ENCODE assay signal across 13 cellular contexts in genomic region chr11:122186439-122187080, GRCh38.
DNase-seq lines count a peak whose midpoint lies in the region; ATAC-seq, FAIRE-seq and TF ChIP-seq lines count a peak whose summit lies in the region.
"Had no signal": no experiment of that assay in that cellular context is flagged by ENCODE, and none has a peak within 500 bp of the region (broad histone marks: within the 10 kb centered on the region; RNA-seq: fewer than 3 reads in every experiment).

No MANE protein-coding gene starts in this region.

- H3K36me3 Mint-ChIP-seq in WTC11: no peaks in the 10 kb centered on the region
- H3K36me3 Mint-ChIP-seq: CD8-positive, alpha-beta T cell had no signal

- DNase-seq in AG04449 (ENCODE audit: low read depth, low spot score) (peak; percentile 95), HTR-8/SVneo (ENCODE audit: insufficient read length, low spot score) (peak; percentile 41), astrocyte of the hippocampus (ENCODE audit: low read depth, low spot score) (peak; percentile 74), kidney glomerular epithelial cell (lab: John Stamatoyannopoulos, UW) (peak; percentile 23), NCI-H2029 (lab: John Stamatoyannopoulos, UW) (no peak), WTC11 (ENCODE audit: low spot score) (no peak), D721Med (ENCODE audit: insufficient read length, low spot score) (no peak), NCI-H1048 (lab: John Stamatoyannopoulos, UW) (no peak)
- DNase-seq: activated T-cell treated with anti-CD3 and anti-CD28 coated beads, Interleukin-2, amount 50 U/mL, for 4 hours; CD8-positive, alpha-beta T cell; kidney; NCI-H2227 treated with DMSO at 0.1 percent for 48 hours; T-helper 2 cell had no signal

- ATAC-seq in WTC11: no peak
- ATAC-seq: activated T-cell treated with anti-CD3 and anti-CD28 coated beads, Interleukin-2, amount 50 U/mL, for 4 hours; CD8-positive, alpha-beta T cell had no signal

- no peaks in the 10 kb centered on the region for H3K4me1 Mint-ChIP-seq in WTC11

- no peaks in the 10 kb centered on the region for H3K9me3 Mint-ChIP-seq in WTC11
- H3K9me3 Mint-ChIP-seq: activated T-cell treated with anti-CD3 and anti-CD28 coated beads, Interleukin-2, amount 50 U/mL, for 4 hours; CD8-positive, alpha-beta T cell had no signal

- no peak overlapping the region for H3K4me3 ChIP-seq in AG04449 (ENCODE audit: low read depth, low read length)

- peak; percentile 92 for FAIRE-seq in HTR-8/SVneo (lab: Jason Lieb, UNC)
- FAIRE-seq in D721Med (lab: Jason Lieb, UNC): no peak
- FAIRE-seq: kidney had no signal

- H3K27ac Mint-ChIP-seq in WTC11: no peak overlapping the region
- H3K27ac Mint-ChIP-seq: CD8-positive, alpha-beta T cell had no signal

- no peak overlapping the region for H3K4me3 Mint-ChIP-seq in WTC11
- H3K4me3 Mint-ChIP-seq: activated T-cell treated with anti-CD3 and anti-CD28 coated beads, Interleukin-2, amount 50 U/mL, for 4 hours; CD8-positive, alpha-beta T cell had no signal

- POLR2A ChIA-PET in AG04449 (lab: Yijun Ruan, JAX) (interaction anchor here (1.0 to 1.4 kb wide), 4 partner anchors 8 to 86 kb away, joined by 3 to 4 read pairs (median 3); no protein-coding TSS in a partner anchor), WTC11 (lab: Charles Lee) (interaction anchor here (0.6 kb wide), 1 partner anchor 732 kb away, joined by 3 read pairs; no protein-coding TSS in a partner anchor)

- H3K27me3 Mint-ChIP-seq in WTC11 (ENCODE audit: low read depth): no peaks in the 10 kb centered on the region

- CTCF ChIA-PET in AG04449 (lab: Yijun Ruan, JAX): interaction anchor here (1.3 to 3.5 kb wide), 2 partner anchors 16 to 85 kb away, joined by 4 to 22 read pairs; no protein-coding TSS in a partner anchor
- CTCF ChIA-PET in WTC11 (lab: Charles Lee): no interaction called here

- TF ChIP-seq CTCF in AG04449 (IDR thresholded peaks at IDR 0.05; ENCODE audit: insufficient read depth, low read length, missing control alignments) (no peak), WTC11 (IDR thresholded peaks at IDR 0.05) (no peak), D721Med (IDR thresholded peaks at IDR 0.05; ENCODE audit: insufficient read depth, missing control alignments) (no peak)

TF ChIP-seq in WTC11, 78 proteins besides CTCF, POLR2A, EP300 and RAD21:
- TF ChIP-seq ETV6 (CRISPR knock-in tag; IDR thresholded peaks at IDR 0.05): no peak
- no peak for TF ChIP-seq ZNF423 (CRISPR knock-in tag; IDR thresholded peaks at IDR 0.05)
- no peak for TF ChIP-seq E2F1 (CRISPR knock-in tag; IDR thresholded peaks at IDR 0.05)
- TF ChIP-seq FOXP4 (CRISPR knock-in tag; IDR thresholded peaks at IDR 0.05): no peak
- no peak for TF ChIP-seq FOXJ3 (CRISPR knock-in tag; IDR thresholded peaks at IDR 0.05; ENCODE audit: borderline replicate concordance)

Comparison
In these comparisons a context has a peak if more than half of its experiments do, and no peak if none do; other contexts are left out.
1. DNase-seq: peak in AG04449 (single experiment), HTR-8/SVneo (single experiment), astrocyte of the hippocampus (single experiment) and kidney glomerular epithelial cell (single experiment); none in NCI-H2029 (single experiment), WTC11 (single experiment), D721Med (single experiment) and NCI-H1048 (single experiment).